ENCODE assay signal across 1 cellular context in the genomic region with DNA sequence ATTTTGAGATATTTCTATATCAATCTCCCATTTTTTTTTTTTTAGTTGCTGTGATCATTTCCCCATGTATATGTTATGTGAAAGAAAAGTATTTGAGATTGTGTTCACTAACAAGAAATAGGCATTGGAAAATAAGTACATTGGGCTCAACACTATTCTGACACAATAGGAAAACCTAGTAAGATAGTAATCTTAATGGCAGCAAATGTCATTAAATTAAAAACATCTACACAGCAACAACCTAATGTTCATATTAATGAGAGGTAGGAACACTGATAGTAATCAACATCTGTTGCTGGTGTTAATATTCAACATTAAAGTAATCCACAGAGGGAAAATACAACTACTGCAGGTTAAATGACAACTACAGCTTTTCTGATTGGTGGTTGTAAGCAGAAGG.
TF ChIP-seq lines count a peak whose summit lies in the region.

No MANE protein-coding gene starts in this region.

TF ChIP-seq in GM12878, 131 proteins besides CTCF, POLR2A, EP300 and RAD21:
- TF ChIP-seq BHLHE40 (IDR thresholded peaks at IDR 0.05; ENCODE audit: borderline replicate concordance in 1 of 2, low read depth in 2 of 2, low read length in 1 of 2) = no peak
- no peak for TF ChIP-seq CEBPB (IDR thresholded peaks at IDR 0.05; ENCODE audit: borderline replicate concordance in 1 of 2, low read depth in 2 of 2, low read length in 2 of 2)
- no peak for TF ChIP-seq MXI1 (IDR thresholded peaks at IDR 0.05; ENCODE audit: low read depth, low read length)
- no peak for TF ChIP-seq PRDM15 (CRISPR knock-in tag; IDR thresholded peaks at IDR 0.05)
- no peak for TF ChIP-seq TCF7 (IDR thresholded peaks at IDR 0.05; ENCODE audit: borderline replicate concordance)
